1 cellular context compared by ENCODE assay signal in the genomic region with DNA sequence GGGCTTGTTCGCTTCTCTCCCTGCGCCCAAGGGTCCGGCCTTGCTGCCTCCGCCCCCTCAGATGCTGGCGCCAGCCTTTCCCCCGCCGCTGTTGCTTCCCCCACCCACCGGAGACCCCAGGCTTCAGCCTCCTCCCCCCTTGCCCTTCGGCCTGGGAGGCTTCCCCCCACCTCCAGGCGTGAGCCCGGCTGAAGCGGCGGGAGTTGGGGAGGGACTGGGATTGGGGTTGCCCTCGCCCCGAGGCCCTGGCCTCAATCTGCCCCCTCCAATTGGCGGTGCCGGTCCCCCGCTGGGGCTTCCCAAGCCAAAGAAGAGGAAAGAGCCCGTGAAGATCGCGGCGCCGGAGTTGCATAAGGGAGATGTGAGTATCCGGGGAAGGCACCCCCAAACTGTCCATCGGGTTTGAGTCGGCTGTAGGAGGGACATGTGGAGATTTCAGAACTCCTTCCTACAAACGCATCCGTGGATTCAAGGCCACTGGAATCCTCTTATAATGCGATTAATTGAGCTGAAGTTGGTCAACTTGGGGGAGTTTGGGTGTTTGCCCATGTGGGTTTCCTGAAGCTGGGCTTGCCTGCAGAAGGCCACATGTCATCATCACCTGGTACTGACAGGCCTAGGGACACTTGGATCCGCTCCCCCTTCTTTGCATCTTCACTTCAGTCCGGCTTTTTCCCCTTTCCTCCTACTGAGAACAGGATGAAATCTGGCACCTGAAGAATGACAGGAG.
TF ChIP-seq lines count a peak whose summit lies in the region.

No MANE protein-coding gene starts in this region.

TF ChIP-seq in K562, 482 proteins besides CTCF, POLR2A, EP300 and RAD21 (continued from another document and continues in another):
- TF ChIP-seq, protein P1, sequence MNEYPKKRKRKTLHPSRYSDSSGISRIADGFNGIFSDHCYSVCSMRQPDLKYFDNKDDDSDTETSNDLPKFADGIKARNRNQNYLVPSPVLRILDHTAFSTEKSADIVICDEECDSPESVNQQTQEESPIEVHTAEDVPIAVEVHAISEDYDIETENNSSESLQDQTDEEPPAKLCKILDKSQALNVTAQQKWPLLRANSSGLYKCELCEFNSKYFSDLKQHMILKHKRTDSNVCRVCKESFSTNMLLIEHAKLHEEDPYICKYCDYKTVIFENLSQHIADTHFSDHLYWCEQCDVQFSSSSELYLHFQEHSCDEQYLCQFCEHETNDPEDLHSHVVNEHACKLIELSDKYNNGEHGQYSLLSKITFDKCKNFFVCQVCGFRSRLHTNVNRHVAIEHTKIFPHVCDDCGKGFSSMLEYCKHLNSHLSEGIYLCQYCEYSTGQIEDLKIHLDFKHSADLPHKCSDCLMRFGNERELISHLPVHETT (CRISPR knock-in tag; conservative IDR thresholded peaks at IDR 0.05 in 1 of 2, IDR thresholded peaks at IDR 0.05 in 1 of 2): no peak
- no peak for TF ChIP-seq RREB1 (CRISPR knock-in tag; IDR thresholded peaks at IDR 0.05)
- TF ChIP-seq ZFP36 (IDR thresholded peaks at IDR 0.05; ENCODE audit: low read depth, low read length, partially characterized antibody): no peak
- TF ChIP-seq MNT (conservative IDR thresholded peaks at IDR 0.05): peak in 1 of 2 experiments; percentile 54; a peak in 3 of 4 replicates
- TF ChIP-seq RBM14 (IDR thresholded peaks at IDR 0.05; ENCODE audit: borderline replicate concordance, insufficient read depth, low read depth, low read length): no peak
- TF ChIP-seq E2F8 (IDR thresholded peaks at IDR 0.05; ENCODE audit: low read depth, partially characterized antibody): no peak
- no peak for TF ChIP-seq HEY1 (CRISPR knock-in tag; IDR thresholded peaks at IDR 0.05; ENCODE audit: borderline replicate concordance)
- TF ChIP-seq CCNT2 (IDR thresholded peaks at IDR 0.05; ENCODE audit: borderline replicate concordance, extremely low read depth, insufficient read length, low read depth, low read length): no peak
- TF ChIP-seq ZNF318 (IDR thresholded peaks at IDR 0.05; ENCODE audit: borderline replicate concordance in 1 of 2, low read depth in 1 of 2): no peak
- no peak for TF ChIP-seq NFE2 (IDR thresholded peaks at IDR 0.05; ENCODE audit: low read depth)
- TF ChIP-seq TCF15 (CRISPR knock-in tag; IDR thresholded peaks at IDR 0.05): no peak
- TF ChIP-seq ZNF384 (IDR thresholded peaks at IDR 0.05; ENCODE audit: low read depth, low read length): no peak
- no peak for TF ChIP-seq MEF2D (tag; conservative IDR thresholded peaks at IDR 0.05; ENCODE audit: low read depth)
- TF ChIP-seq PBX2 (CRISPR knock-in tag; IDR thresholded peaks at IDR 0.05; ENCODE audit: low read depth): no peak
- TF ChIP-seq PBX2 (tag; conservative IDR thresholded peaks at IDR 0.05; ENCODE audit: low read depth): no peak
- no peak for TF ChIP-seq NFYB (IDR thresholded peaks at IDR 0.05; ENCODE audit: extremely low read depth, insufficient read length)
- no peak for TF ChIP-seq FOXK2 (conservative IDR thresholded peaks at IDR 0.05 in 1 of 2, IDR thresholded peaks at IDR 0.05 in 1 of 2; ENCODE audit: low read depth in 2 of 2)
- TF ChIP-seq ZBTB7A (IDR thresholded peaks at IDR 0.05; ENCODE audit: borderline replicate concordance, control insufficient read depth, low read depth, low read length): peak; percentile 59; the same call in 1 of the 2 replicates
- no peak for TF ChIP-seq ZNF146 (CRISPR knock-in tag; IDR thresholded peaks at IDR 0.05; ENCODE audit: unreplicated experiment)
- TF ChIP-seq NFE2L1 (tag; IDR thresholded peaks at IDR 0.05; ENCODE audit: borderline replicate concordance, low read depth): no peak
- TF ChIP-seq POLR2AphosphoS5 (IDR thresholded peaks at IDR 0.05; ENCODE audit: control insufficient read depth, insufficient read depth, low read depth, low read length): no peak
